ENCODE assay signal across 8 cellular contexts in the genomic region with DNA sequence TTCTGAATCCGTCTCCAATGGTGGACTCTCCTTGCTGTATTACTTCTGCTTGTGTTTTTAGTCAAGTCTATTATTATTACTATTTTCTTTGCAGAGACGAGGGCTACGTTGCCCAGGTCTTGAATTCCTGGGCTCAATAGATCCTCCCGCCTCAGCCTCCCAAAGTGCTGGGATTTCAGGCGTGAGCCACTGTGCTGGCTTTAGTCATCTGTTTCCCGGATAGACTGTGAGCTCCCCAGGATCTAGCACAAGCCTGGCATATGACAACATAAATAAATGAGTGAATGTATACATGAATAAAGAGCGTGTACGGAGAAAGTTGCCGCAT. TPM values are rescaled to one million over a fixed set of nuclear protein-coding genes. Genes with fewer than 3 reads are reported as not detected.
DNase-seq lines count a peak whose midpoint lies in the region; ATAC-seq, FAIRE-seq and TF ChIP-seq lines count a peak whose summit lies in the region.

No MANE protein-coding gene starts in this region.

- H3K36me3 ChIP-seq in SK-N-SH (replicated peaks in 1 of 2; ENCODE audit: control insufficient read depth in 1 of 2, insufficient read depth in 2 of 2, low read length in 1 of 2) (no peaks in the 10 kb centered on the region), heart right ventricle (peaks cover 0 to under 1% (median 0%) of the 10 kb centered on the region in 9 donors), small intestine (ENCODE audit: control insufficient read depth in 2 of 2, insufficient read depth in 2 of 2, low read length in 2 of 2) (no peaks in the 10 kb centered on the region)

- H3K27ac ChIP-seq in SK-N-SH (ENCODE audit: low read depth in 2 of 2, low read length in 1 of 2), result peak overlapping the region; percentile 37 to 58; a peak in 3 of 4 replicates
- peak overlapping the region in 8 of 10 donors; percentile 63 to 90 (median 76) for H3K27ac ChIP-seq in heart right ventricle
- peak overlapping the region; percentile 61 to 85 for H3K27ac ChIP-seq in small intestine (ENCODE audit: low read depth in 1 of 2, low read length in 1 of 2)

- H3K27ac Mint-ChIP-seq in T-helper 2 cell treated with Interferon-gamma antibody and Interleukin-4, amounts not matched to agents 5 μg/mL and 100 μg/mL, for 36 hours, result peak overlapping the region; percentile 94

- H3K4me3 ChIP-seq in SK-N-SH (ENCODE audit: low read depth in 2 of 2, low read length in 1 of 2) (peak overlapping the region; percentile 79 to 98), heart right ventricle (peak overlapping the region; percentile 66 to 99 (median 88)), small intestine (ENCODE audit: low read depth in 1 of 2, low read length in 2 of 2) (peak overlapping the region in 1 of 2 donors; percentile 5)

- peak overlapping the region; percentile 93 for H2AFZ ChIP-seq in SK-N-SH (ENCODE audit: low read depth)

- POLR2A ChIA-PET in SK-N-SH (lab: Yijun Ruan, JAX), result interaction anchor here (0.6 to 3.3 kb wide), 9 partner anchors 14 to 532 kb away, joined by 3 to 12 read pairs (median 3); partner anchors contain the start of genes CAMLG, PCBD2, PPP2CA and TXNDC15

- FAIRE-seq in small intestine (lab: Jason Lieb, UNC), result no peak

- CTCF ChIA-PET in SK-N-SH (lab: Yijun Ruan, JAX), result interaction anchor here (0.5 to 3.0 kb wide), 16 partner anchors 9 to 171 kb away, joined by 3 to 16 read pairs (median 4); partner anchors contain the start of genes CAMLG and PCBD2

- H3K4me1 ChIP-seq in SK-N-SH (ENCODE audit: control insufficient read depth in 1 of 2, insufficient read depth in 2 of 2, low read depth in 1 of 2, low read length in 1 of 2), result peaks cover 6 to 9% of the 10 kb centered on the region in 2 experiments; a peak in 3 of 4 replicates
- H3K4me1 ChIP-seq in heart right ventricle, result peaks cover 3 to 33% (median 24%) of the 10 kb centered on the region in 9 donors
- peaks cover 0 to 4% of the 10 kb centered on the region in 2 donors for H3K4me1 ChIP-seq in small intestine (ENCODE audit: control insufficient read depth in 2 of 2, insufficient read depth in 1 of 2, low read depth in 1 of 2, low read length in 1 of 2)

- H3K27me3 ChIP-seq in SK-N-SH (ENCODE audit: insufficient read depth) (no peaks in the 10 kb centered on the region), heart right ventricle (no peaks in the 10 kb centered on the region), small intestine (ENCODE audit: control insufficient read depth in 2 of 2, insufficient read depth in 2 of 2, low read length in 2 of 2) (no peaks in the 10 kb centered on the region)

- no peak for DNase-seq in T-helper 2 cell treated with Interferon-gamma antibody and Interleukin-4, amounts not matched to agents 5 μg/mL and 100 μg/mL, for 36 hours (ENCODE audit: low spot score)
- DNase-seq in T-helper 2 cell (no peak), SK-N-SH (no peak), heart right ventricle (no peak), small intestine (no peak), SKM-1 (lab: John Stamatoyannopoulos, UW; ENCODE audit: unreplicated experiment) (no peak)
- DNase-seq in activated CD4-positive, CD25-positive, alpha-beta regulatory T cell treated with anti-CD3 and anti-CD28 coated beads, Interleukin-2, amount 50 U/mL, for 72 hours, result no peak

- TF ChIP-seq EP300 in SK-N-SH (IDR thresholded peaks at IDR 0.05; ENCODE audit: borderline replicate concordance in 1 of 2, low read depth in 1 of 2, low read length in 1 of 2), result no peak

- no peak for TF ChIP-seq CTCF in SK-N-SH (IDR thresholded peaks at IDR 0.05)
- TF ChIP-seq CTCF in heart right ventricle (IDR thresholded peaks at IDR 0.05), result no peak

- peaks cover 12% of the 10 kb centered on the region for H3K36me3 Mint-ChIP-seq in T-helper 2 cell treated with Interferon-gamma antibody and Interleukin-4, amounts not matched to agents 5 μg/mL and 100 μg/mL, for 36 hours (ENCODE audit: low read depth)

- peaks cover 28% of the 10 kb centered on the region for H3K4me1 Mint-ChIP-seq in T-helper 2 cell treated with Interferon-gamma antibody and Interleukin-4, amounts not matched to agents 5 μg/mL and 100 μg/mL, for 36 hours (ENCODE audit: low read depth)

- intact Hi-C loops in heart right ventricle (cut with DNase I), result loop anchor here in 1 of 10 donors (2.0 to 5.0 kb wide), 2 partner anchors 19 to 89 kb away; partner anchors contain the start of genes C5orf24 and CAMLG

- H3K4me2 ChIP-seq in SK-N-SH, result peak overlapping the region; percentile 83

- WGBS in SK-N-SH (ENCODE audit: low lambda C conversion rate), result 31% methylated on average over 9 of the region's 9 CpGs
- WGBS in heart right ventricle, 2 donors, result 22 to 23% methylated on average over 9 of the region's 9 CpGs
- 13 to 19% (median 17%) methylated on average over 9 of the region's 9 CpGs for WGBS in small intestine, 3 donors

- H3K9me2 ChIP-seq in SK-N-SH, result no peaks in the 10 kb centered on the region

- no peak for TF ChIP-seq RAD21 in SK-N-SH (IDR thresholded peaks at IDR 0.05; ENCODE audit: low read length)

- H3K9me3 ChIP-seq in SK-N-SH (no peaks in the 10 kb centered on the region), heart right ventricle (no peaks in the 10 kb centered on the region), small intestine (ENCODE audit: control insufficient read depth, low read depth) (no peaks in the 10 kb centered on the region)

- H3K9ac ChIP-seq in SK-N-SH, result peak overlapping the region; percentile 87; the same call in 1 of the 2 replicates

- peak overlapping the region; percentile 98 for H3K4me3 Mint-ChIP-seq in T-helper 2 cell treated with Interferon-gamma antibody and Interleukin-4, amounts not matched to agents 5 μg/mL and 100 μg/mL, for 36 hours

- peaks cover 9% of the 10 kb centered on the region for H3F3A ChIP-seq in SK-N-SH (replicated peaks; ENCODE audit: insufficient read depth)

- peak in 1 of 8 donors; percentile 25 for ATAC-seq in heart right ventricle
- ATAC-seq in HG02763 (IDR thresholded peaks at IDR 0.05; ENCODE audit: unreplicated experiment), result no peak

- peaks cover 24% of the 10 kb centered on the region for H4K20me1 ChIP-seq in SK-N-SH (ENCODE audit: insufficient read depth)

- H3K9me3 Mint-ChIP-seq in T-helper 2 cell treated with Interferon-gamma antibody and Interleukin-4, amounts not matched to agents 5 μg/mL and 100 μg/mL, for 36 hours, result no peaks in the 10 kb centered on the region

- H3K79me2 ChIP-seq in SK-N-SH (ENCODE audit: insufficient read depth), result peaks cover 46% of the 10 kb centered on the region

- H3K27me3 Mint-ChIP-seq in T-helper 2 cell treated with Interferon-gamma antibody and Interleukin-4, amounts not matched to agents 5 μg/mL and 100 μg/mL, for 36 hours (ENCODE audit: low read depth), result no peaks in the 10 kb centered on the region

TF ChIP-seq in SK-N-SH, 30 proteins besides CTCF, POLR2A, EP300 and RAD21:
- peak; percentile 66; the same call in 1 of the 2 replicates for TF ChIP-seq RFX5 (IDR thresholded peaks at IDR 0.05; ENCODE audit: low read length)
- TF ChIP-seq RXRA (IDR thresholded peaks at IDR 0.05; ENCODE audit: borderline replicate concordance, low read depth), result no peak
- TF ChIP-seq JUND (IDR thresholded peaks at IDR 0.05), result no peak

RNA-seq across cellular contexts. Expression of gene DDX46, which starts 0.4 kb away (rescaled TPM):
- polyA plus RNA-seq in SK-N-SH (2012; rRNA removed), result 20.3 and 22.6 TPM in 2 replicates
- polyA plus RNA-seq in SK-N-SH (2012; cell fraction: cytosol; rRNA removed), result 19.5 and 23.3 TPM in 2 replicates
- polyA plus RNA-seq in SK-N-SH (2012; cell fraction: nucleus; rRNA removed), result 31.7 and 51.8 TPM in 2 replicates
- 10 to 100 TPM; 26.1 to 34.8 (median 29.7) TPM for total RNA-seq in heart right ventricle
- 10 to 100 TPM; 11.9 to 34.6 TPM for polyA plus RNA-seq in heart right ventricle
- polyA plus RNA-seq in small intestine, result 10 to 100 TPM; 17.0 to 21.2 (median 19.4) TPM

RNA-seq across cellular contexts. Expression of gene CAMLG, which starts 19.8 kb away (rescaled TPM):
- 11.9 and 16.9 TPM in 2 replicates for polyA plus RNA-seq in SK-N-SH (2012; rRNA removed)
- polyA plus RNA-seq in SK-N-SH (2012; cell fraction: cytosol; rRNA removed), result 24.7 and 29.6 TPM in 2 replicates
- 4.4 and 6.8 TPM in 2 replicates for polyA plus RNA-seq in SK-N-SH (2012; cell fraction: nucleus; rRNA removed)
- total RNA-seq in heart right ventricle, result 10 to 100 TPM; 14.6 to 22.1 (median 18.1) TPM
- 10 to 100 TPM; 18.2 to 21.8 TPM for polyA plus RNA-seq in heart right ventricle
- polyA plus RNA-seq in small intestine, result 10 to 100 TPM; 42.2 to 80.0 (median 62.8) TPM
